Comparison of ENCODE assay signal across 29 cellular contexts in genomic region chr18:52979888-52980287, GRCh38.
"Had no signal": no experiment of that assay in that cellular context is flagged by ENCODE, and none has a peak within 500 bp of the region (broad histone marks: within the 10 kb centered on the region; RNA-seq: fewer than 3 reads in every experiment).

No MANE protein-coding gene starts in this region.

- H3K4me1 ChIP-seq: colonic mucosa, parathyroid adenoma, psoas muscle, stomach, thyroid gland, upper lobe of right lung had no signal

- H3K4me3 Mint-ChIP-seq: activated naive CD8-positive, alpha-beta T cell; immature natural killer cell; mesothelial cell of epicardium; naive thymus-derived CD4-positive, alpha-beta T cell; stimulated activated naive B cell treated with anti-CD40 and anti-IgM and Interleukin-4, amounts not matched to agents 10 μg/mL and 1 μg/mL and 100 μg/mL, for 72 hours; T-helper 1 cell treated with Interleukin-12 subunit alpha and Interleukin-12 subunit beta and Interleukin-4 antibody, amounts not matched to agents 30 μg/mL and 1 μg/mL, for 36 hours had no signal

- H3K9me3 Mint-ChIP-seq: mesothelial cell of epicardium had no signal

- H3K27ac ChIP-seq: colonic mucosa, parathyroid adenoma, psoas muscle, stomach, thyroid gland, upper lobe of right lung, VCaP had no signal

- ATAC-seq: left colon; naive thymus-derived CD4-positive, alpha-beta T cell; psoas muscle; right cardiac atrium; stimulated activated naive B cell treated with anti-CD40 and anti-IgM and Interleukin-4, amounts not matched to agents 10 μg/mL and 1 μg/mL and 100 μg/mL, for 72 hours; upper lobe of right lung had no signal

- H3K4me3 ChIP-seq: colonic mucosa, psoas muscle, stomach, thyroid gland, upper lobe of right lung had no signal

- H3K9ac ChIP-seq: parathyroid adenoma had no signal

- H2AFZ ChIP-seq: parathyroid adenoma had no signal

- DNase-seq: activated CD4-positive, alpha-beta T cell treated with anti-CD3 and anti-CD28 coated beads for 48 hours; activated CD4-positive, alpha-beta T cell treated with anti-CD3 and anti-CD28 coated beads, Interleukin-2, amount 50 U/mL, for 48 hours; activated CD8-positive, alpha-beta memory T cell treated with anti-CD3 and anti-CD28 coated beads for 24 hours; activated effector memory CD4-positive, alpha-beta T cell treated with Interleukin-2 at 50 U/mL for 16 hours; activated naive CD4-positive, alpha-beta T cell treated with Interleukin-2 at 50 U/mL for 16 hours; cerebellar nuclear complex; colonic mucosa; effector memory CD4-positive, alpha-beta T cell; hypothalamus; immature natural killer cell; kidney; left colon; mammary epithelial cell; naive thymus-derived CD4-positive, alpha-beta T cell; occipital lobe; psoas muscle; right cardiac atrium; stimulated activated CD4-positive, alpha-beta T cell treated with anti-CD3 and anti-CD28 coated beads, Interleukin-15, amount 100 ng/mL, for 24 hours; stimulated activated CD4-positive, alpha-beta T cell treated with anti-CD3 and anti-CD28 coated beads, Interleukin-2, amount 100 ng/mL, for 24 hours; stimulated activated naive B cell treated with anti-CD40 and anti-IgM and Interleukin-4, amounts not matched to agents 10 μg/mL and 1 μg/mL and 100 μg/mL, for 72 hours; stomach; T-helper 9 cell; thyroid gland; upper lobe of right lung had no signal

- H3K36me3 Mint-ChIP-seq: activated naive CD8-positive, alpha-beta T cell; immature natural killer cell; mesothelial cell of epicardium; naive thymus-derived CD4-positive, alpha-beta T cell; stimulated activated naive B cell treated with anti-CD40 and anti-IgM and Interleukin-4, amounts not matched to agents 10 μg/mL and 1 μg/mL and 100 μg/mL, for 72 hours had no signal

- H3K27ac Mint-ChIP-seq: activated naive CD8-positive, alpha-beta T cell; immature natural killer cell; mesothelial cell of epicardium; naive thymus-derived CD4-positive, alpha-beta T cell; stimulated activated naive B cell treated with anti-CD40 and anti-IgM and Interleukin-4, amounts not matched to agents 10 μg/mL and 1 μg/mL and 100 μg/mL, for 72 hours; T-helper 1 cell treated with Interleukin-12 subunit alpha and Interleukin-12 subunit beta and Interleukin-4 antibody, amounts not matched to agents 30 μg/mL and 1 μg/mL, for 36 hours had no signal

- H3K27me3 ChIP-seq: colonic mucosa, stomach, thyroid gland, upper lobe of right lung had no signal

- H3K36me3 ChIP-seq: colonic mucosa, stomach, thyroid gland, upper lobe of right lung had no signal

- H3K79me2 ChIP-seq: parathyroid adenoma had no signal

- H3K4me1 Mint-ChIP-seq: immature natural killer cell; mesothelial cell of epicardium; naive thymus-derived CD4-positive, alpha-beta T cell; stimulated activated naive B cell treated with anti-CD40 and anti-IgM and Interleukin-4, amounts not matched to agents 10 μg/mL and 1 μg/mL and 100 μg/mL, for 72 hours had no signal

- H3K27me3 Mint-ChIP-seq: activated naive CD8-positive, alpha-beta T cell; naive thymus-derived CD4-positive, alpha-beta T cell; stimulated activated naive B cell treated with anti-CD40 and anti-IgM and Interleukin-4, amounts not matched to agents 10 μg/mL and 1 μg/mL and 100 μg/mL, for 72 hours had no signal

- H3K9me3 ChIP-seq: colonic mucosa, psoas muscle, stomach, thyroid gland, upper lobe of right lung had no signal
